In genomic region chr1:178037510-178038253, GRCh38 we compare ENCODE assay signal across 8 cellular contexts. TPM values are rescaled to one million over a fixed set of nuclear protein-coding genes. Genes with fewer than 3 reads are reported as not detected.
DNase-seq lines count a peak whose midpoint lies in the region; ATAC-seq and TF ChIP-seq lines count a peak whose summit lies in the region.

No MANE protein-coding gene starts in this region.

- peaks cover 19% of the 10 kb centered on the region for H3K27me3 Mint-ChIP-seq in activated naive CD4-positive, alpha-beta T cell treated with anti-CD3 and anti-CD28 coated beads, Interleukin-2, amount 10 ng/mL, durations not matched to agents 7 days and 5 days

- no peak overlapping the region for H3K27ac ChIP-seq in HUES48 (ENCODE audit: low read depth, low read length)
- H3K27ac ChIP-seq in hepatocyte: peak overlapping the region; percentile 76

- H3K4me3 ChIP-seq in HUES48 (ENCODE audit: low read depth, low read length) (peak overlapping the region; percentile 70), astrocyte of the spinal cord (ENCODE audit: low read depth, low read length) (peak overlapping the region; percentile 44), hepatocyte (peak overlapping the region; percentile 44)

- CTCF ChIA-PET in activated naive CD4-positive, alpha-beta T cell treated with anti-CD3 and anti-CD28 coated beads, Interleukin-2, amount 10 ng/mL, durations not matched to agents 7 days and 5 days (lab: Charles Lee): no interaction called here

- no peak overlapping the region for H3K4me3 Mint-ChIP-seq in activated naive CD4-positive, alpha-beta T cell treated with anti-CD3 and anti-CD28 coated beads, Interleukin-2, amount 10 ng/mL, durations not matched to agents 7 days and 5 days

- H3K9me3 Mint-ChIP-seq in activated naive CD4-positive, alpha-beta T cell treated with anti-CD3 and anti-CD28 coated beads, Interleukin-2, amount 10 ng/mL, durations not matched to agents 7 days and 5 days: peaks cover 7% of the 10 kb centered on the region

- H4K20me1 ChIP-seq in hepatocyte (ENCODE audit: insufficient read depth, poor library complexity, severe bottlenecking): no peaks in the 10 kb centered on the region

- H3K27ac Mint-ChIP-seq in activated naive CD4-positive, alpha-beta T cell treated with anti-CD3 and anti-CD28 coated beads, Interleukin-2, amount 10 ng/mL, durations not matched to agents 7 days and 5 days: no peak overlapping the region

- DNase-seq in AG09319 (ENCODE audit: extremely low read depth, low read depth) (peak; percentile 45), astrocyte of the spinal cord (ENCODE audit: low read depth, low spot score) (peak; percentile 76), hepatocyte (ENCODE audit: low spot score) (peak; percentile 92), posterior vena cava (ENCODE audit: low spot score) (peak; percentile 96), DMS79 treated with DMSO at 0.1 percent for 48 hours (lab: John Stamatoyannopoulos, UW) (no peak)
- DNase-seq in activated naive CD4-positive, alpha-beta T cell treated with anti-CD3 and anti-CD28 coated beads, Interleukin-2, amount 10 ng/mL, durations not matched to agents 7 days and 5 days: no peak

- peak overlapping the region; percentile 89 for H3K4me2 ChIP-seq in hepatocyte

- H3K9me2 ChIP-seq in hepatocyte (replicated peaks; ENCODE audit: insufficient read depth): no peaks in the 10 kb centered on the region

- no peak for ATAC-seq in GM21526 (IDR thresholded peaks at IDR 0.05; ENCODE audit: low FRiP score, unreplicated experiment)

- no peaks in the 10 kb centered on the region for H3K4me1 ChIP-seq in HUES48 (ENCODE audit: control insufficient read depth, insufficient read depth, low read length)
- peaks cover 7% of the 10 kb centered on the region for H3K4me1 ChIP-seq in hepatocyte (ENCODE audit: insufficient read depth)

- intact Hi-C loops in posterior vena cava (cut with DNase I): loop anchor here in 1 of 2 donors (10.0 kb wide), 3 partner anchors 57 to 247 kb away; partner anchors contain the start of gene RASAL2

- H3K9ac ChIP-seq in HUES48 (ENCODE audit: low read depth, low read length): peak overlapping the region; percentile 51

- no peaks in the 10 kb centered on the region for H3K9me3 ChIP-seq in HUES48 (ENCODE audit: control insufficient read depth, insufficient read depth, low read length)
- no peaks in the 10 kb centered on the region for H3K9me3 ChIP-seq in hepatocyte (ENCODE audit: low read depth)

- H2AFZ ChIP-seq in hepatocyte: peak overlapping the region; percentile 95

- 24% methylated on average over 57 of the region's 58 CpGs for WGBS in hepatocyte (ENCODE audit: low lambda C conversion rate, missing lambda C conversion rate)

- H3K27me3 ChIP-seq in HUES48 (ENCODE audit: control insufficient read depth, insufficient read depth, low read length): no peaks in the 10 kb centered on the region
- H3K27me3 ChIP-seq in hepatocyte: no peaks in the 10 kb centered on the region

- H3K4me1 Mint-ChIP-seq in activated naive CD4-positive, alpha-beta T cell treated with anti-CD3 and anti-CD28 coated beads, Interleukin-2, amount 10 ng/mL, durations not matched to agents 7 days and 5 days: no peaks in the 10 kb centered on the region

- no peaks in the 10 kb centered on the region for H3K36me3 Mint-ChIP-seq in activated naive CD4-positive, alpha-beta T cell treated with anti-CD3 and anti-CD28 coated beads, Interleukin-2, amount 10 ng/mL, durations not matched to agents 7 days and 5 days

- H3K79me2 ChIP-seq in hepatocyte: no peaks in the 10 kb centered on the region

- TF ChIP-seq CTCF in AG09319 (IDR thresholded peaks at IDR 0.05; ENCODE audit: low read depth, low read length) (peak; percentile 39), astrocyte of the spinal cord (IDR thresholded peaks at IDR 0.05; ENCODE audit: low read depth, low read length) (peak; percentile 36), hepatocyte (IDR thresholded peaks at IDR 0.05; ENCODE audit: poor library complexity) (peak; percentile 40)

- H3K36me3 ChIP-seq in HUES48 (ENCODE audit: control insufficient read depth, insufficient read depth, low read length) (no peaks in the 10 kb centered on the region), hepatocyte (replicated peaks; ENCODE audit: insufficient read depth, low read depth) (no peaks in the 10 kb centered on the region)

- in situ Hi-C loops in astrocyte of the spinal cord (cut with HindIII; ENCODE audit: low sequenced_read_pairs): no loop called here

RNA-seq across cellular contexts. Expression of gene RASAL2, which starts 56.2 kb away (rescaled TPM):
- 23.8 and 24.0 TPM in 2 replicates for total RNA-seq in hepatocyte
- polyA plus RNA-seq in hepatocyte: 8.7 and 14.5 TPM in 2 replicates
- 10 to 100 TPM; 31.0 to 34.8 TPM for total RNA-seq in posterior vena cava

Comparison
In these comparisons a context has a peak if more than half of its experiments do, and no peak if none do; other contexts are left out.
1. DNase-seq: peak in AG09319 (single experiment), astrocyte of the spinal cord (single experiment), hepatocyte (single experiment) and posterior vena cava (single experiment); none in activated naive CD4-positive, alpha-beta T cell treated with anti-CD3 and anti-CD28 coated beads, Interleukin-2, amount 10 ng/mL, durations not matched to agents 7 days and 5 days (single experiment) and DMS79 treated with DMSO at 0.1 percent for 48 hours (single experiment).
2. Peak in every context shown above with its lines, with median percentiles within 50 percentile points of each other: CTCF ChIP-seq and H3K4me3 ChIP-seq.